27 cellular contexts compared by ENCODE assay signal in genomic region chr2:212064318-212064717, GRCh38.
"Had no signal": no experiment of that assay in that cellular context is flagged by ENCODE, and none has a peak within 500 bp of the region (broad histone marks: within the 10 kb centered on the region; RNA-seq: fewer than 3 reads in every experiment).

No MANE protein-coding gene starts in this region.

- H3K4me1 Mint-ChIP-seq: naive thymus-derived CD8-positive, alpha-beta T cell; nephron progenitor cell; stimulated activated effector memory CD8-positive, alpha-beta T cell treated with anti-CD3 and anti-CD28 coated beads, Interleukin-12 subunit alpha, Interleukin-12 subunit beta, amount 100 ng/mL, for 72 hours had no signal

- H3K27me3 ChIP-seq: esophagus muscularis mucosa, foreskin keratinocyte, gastroesophageal sphincter, heart left ventricle, hepatocyte, left lung, ovary, sigmoid colon, stomach, thyroid gland, vagina had no signal

- H3K4me2 ChIP-seq: hepatocyte had no signal

- H3K36me3 ChIP-seq: esophagus muscularis mucosa, gastroesophageal sphincter, heart left ventricle, left lung, ovary, sigmoid colon, stomach, thyroid gland, vagina had no signal

- H3K4me1 ChIP-seq: esophagus muscularis mucosa, foreskin keratinocyte, gastroesophageal sphincter, heart left ventricle, left lung, psoas muscle, sigmoid colon, stomach, thyroid gland, vagina had no signal

- H3K27ac Mint-ChIP-seq: effector memory CD8-positive, alpha-beta T cell; naive thymus-derived CD8-positive, alpha-beta T cell; nephron progenitor cell; stimulated activated effector memory CD8-positive, alpha-beta T cell treated with anti-CD3 and anti-CD28 coated beads, Interleukin-12 subunit alpha, Interleukin-12 subunit beta, amount 100 ng/mL, for 72 hours had no signal

- H3K27me3 Mint-ChIP-seq: effector memory CD8-positive, alpha-beta T cell; naive thymus-derived CD8-positive, alpha-beta T cell had no signal

- H3K36me3 Mint-ChIP-seq: stimulated activated effector memory CD8-positive, alpha-beta T cell treated with anti-CD3 and anti-CD28 coated beads, Interleukin-12 subunit alpha, Interleukin-12 subunit beta, amount 100 ng/mL, for 72 hours had no signal

- ATAC-seq: effector memory CD8-positive, alpha-beta T cell; foreskin keratinocyte; gastroesophageal sphincter; heart left ventricle; left cardiac atrium; left lung; naive thymus-derived CD8-positive, alpha-beta T cell; psoas muscle; right cardiac atrium; stimulated activated effector memory CD8-positive, alpha-beta T cell treated with anti-CD3 and anti-CD28 coated beads, Interleukin-12 subunit alpha, Interleukin-12 subunit beta, amount 100 ng/mL, for 72 hours had no signal

- H3K79me2 ChIP-seq: hepatocyte had no signal

- H3K4me3 Mint-ChIP-seq: effector memory CD8-positive, alpha-beta T cell; naive thymus-derived CD8-positive, alpha-beta T cell; nephron progenitor cell; stimulated activated effector memory CD8-positive, alpha-beta T cell treated with anti-CD3 and anti-CD28 coated beads, Interleukin-12 subunit alpha, Interleukin-12 subunit beta, amount 100 ng/mL, for 72 hours had no signal

- DNase-seq: cortex of kidney; effector memory CD8-positive, alpha-beta T cell; foreskin keratinocyte; heart left ventricle; left cardiac atrium; left lung; mesenchymal stem cell; naive thymus-derived CD8-positive, alpha-beta T cell; nephron progenitor cell; occipital lobe; ovary; posterior cingulate gyrus; psoas muscle; right cardiac atrium; sigmoid colon; stimulated activated CD4-positive, alpha-beta T cell treated with anti-CD3 and anti-CD28 coated beads, Interleukin-2, amount 100 ng/mL, for 24 hours; stimulated activated CD4-positive, alpha-beta T cell treated with anti-CD3 and anti-CD28 coated beads, Interleukin-4, amount 100 ng/mL, for 24 hours; stimulated activated naive CD4-positive, alpha-beta T cell treated with Interleukin-2 at 50 U/mL for 16 hours; stomach; thyroid gland; trophoblast cell had no signal

- H2AFZ ChIP-seq: hepatocyte had no signal

- H3K4me3 ChIP-seq: esophagus muscularis mucosa, gastroesophageal sphincter, heart left ventricle, hepatocyte, left lung, ovary, psoas muscle, sigmoid colon, stomach, thyroid gland, vagina had no signal

- H3K27ac ChIP-seq: epithelial cell of prostate, esophagus muscularis mucosa, foreskin keratinocyte, gastroesophageal sphincter, heart left ventricle, hepatocyte, left lung, ovary, psoas muscle, sigmoid colon, stomach, thyroid gland, vagina had no signal

- H3K9me3 ChIP-seq: esophagus muscularis mucosa, ovary, psoas muscle, sigmoid colon, thyroid gland, vagina had no signal
